ENCODE assay signal across 8 cellular contexts in genomic region chr11:65857500-65858353, GRCh38. TPM values are rescaled to one million over a fixed set of nuclear protein-coding genes. Genes with fewer than 3 reads are reported as not detected.
A peak's percentile ranks its signal among the peaks of the same experiment; 100 is the strongest.
DNase-seq lines count a peak whose midpoint lies in the region; ATAC-seq and TF ChIP-seq lines count a peak whose summit lies in the region.

TSS of gene CFL1 (minus strand) at chr11:65858180. CDS start at chr11:65858099, 81 bp downstream.

- H3K4me3 ChIP-seq in kidney epithelial cell (ENCODE audit: low read depth, low read length), result peak within 1 kb of the TSS; percentile 97

- DNase-seq in AG08395 (ENCODE audit: low spot score) (peak; percentile 91), NCI-H460 (ENCODE audit: extremely low read depth, low read depth) (peak; percentile 93), cerebellar nuclear complex (lab: John Stamatoyannopoulos, UW) (peak; percentile 76 to 91), kidney epithelial cell (ENCODE audit: low read depth) (peak; percentile 86)
- DNase-seq in activated CD4-positive, alpha-beta T cell treated with anti-CD3 and anti-CD28 coated beads for 1 hour, result peak; percentile 97
- DNase-seq in stimulated activated CD4-positive, alpha-beta T cell treated with anti-CD3 and anti-CD28 coated beads, Interleukin-15, amount 100 ng/mL, for 24 hours, result peak; percentile 99

- H3K27me3 ChIP-seq in kidney epithelial cell (ENCODE audit: control insufficient read depth, insufficient read depth, low read length), result no peaks in the 10 kb centered on the region

- TF ChIP-seq POLR2A in GM18951 (IDR thresholded peaks at IDR 0.05; ENCODE audit: extremely low read depth, insufficient read depth, insufficient read length), result peak; percentile 99

- no peak for TF ChIP-seq CTCF in kidney epithelial cell (IDR thresholded peaks at IDR 0.05; ENCODE audit: insufficient read depth, low read length, poor library complexity, severe bottlenecking)

- ATAC-seq in HG03196 (IDR thresholded peaks at IDR 0.05; ENCODE audit: unreplicated experiment), result peak; percentile 53

- H3K36me3 ChIP-seq in kidney epithelial cell (ENCODE audit: control insufficient read depth, insufficient read depth, low read length), result peaks cover 5% of the 10 kb centered on the region

- in situ Hi-C loops in GM18951 (cut with MboI; ENCODE audit: low sequenced_read_pairs, unreplicated experiment), result no loop called here

RNA-seq across cellular contexts. Expression of gene CFL1, which starts in this region (rescaled TPM):
- 362 and 364 TPM in 2 replicates for total RNA-seq in NCI-H460 (2014; rRNA removed; shearing (Covaris generic))
- 345 and 411 TPM in 2 replicates for polyA plus RNA-seq in NCI-H460 (2014; cell fraction: nucleus; rRNA removed)
- total RNA-seq in kidney epithelial cell, result 1,640 and 1,825 TPM in 2 replicates

Comparison
In these comparisons a context has a peak if more than half of its experiments do, and no peak if none do; other contexts are left out.
1. Peak in every context shown above with its lines: DNase-seq, ATAC-seq and H3K4me3 ChIP-seq.